ENCODE assay signal across 1 cellular context in the genomic region with DNA sequence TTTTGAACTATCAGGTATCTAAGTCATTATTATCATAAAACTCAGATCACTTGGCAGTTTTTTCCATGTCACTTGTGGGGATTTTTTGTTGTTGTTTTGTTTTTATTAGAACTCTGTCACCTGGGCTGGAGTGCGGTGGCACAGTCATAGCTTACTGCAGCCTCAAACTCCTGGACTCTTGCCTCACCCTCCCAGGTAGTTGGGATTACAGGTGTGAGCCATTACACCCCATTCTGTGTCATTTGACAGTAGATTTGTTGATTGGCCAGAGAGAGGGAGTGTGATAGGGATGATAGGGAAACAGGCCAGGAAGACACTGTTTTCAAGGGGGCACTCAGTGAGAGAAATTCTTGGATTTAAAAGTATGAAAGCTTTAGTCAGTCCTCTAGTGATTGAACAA.
TF ChIP-seq lines count a peak whose summit lies in the region.

No MANE protein-coding gene starts in this region.

TF ChIP-seq in GM23338, 12 proteins besides CTCF, POLR2A, EP300 and RAD21 (continued from another document):
- TF ChIP-seq, protein P1, sequence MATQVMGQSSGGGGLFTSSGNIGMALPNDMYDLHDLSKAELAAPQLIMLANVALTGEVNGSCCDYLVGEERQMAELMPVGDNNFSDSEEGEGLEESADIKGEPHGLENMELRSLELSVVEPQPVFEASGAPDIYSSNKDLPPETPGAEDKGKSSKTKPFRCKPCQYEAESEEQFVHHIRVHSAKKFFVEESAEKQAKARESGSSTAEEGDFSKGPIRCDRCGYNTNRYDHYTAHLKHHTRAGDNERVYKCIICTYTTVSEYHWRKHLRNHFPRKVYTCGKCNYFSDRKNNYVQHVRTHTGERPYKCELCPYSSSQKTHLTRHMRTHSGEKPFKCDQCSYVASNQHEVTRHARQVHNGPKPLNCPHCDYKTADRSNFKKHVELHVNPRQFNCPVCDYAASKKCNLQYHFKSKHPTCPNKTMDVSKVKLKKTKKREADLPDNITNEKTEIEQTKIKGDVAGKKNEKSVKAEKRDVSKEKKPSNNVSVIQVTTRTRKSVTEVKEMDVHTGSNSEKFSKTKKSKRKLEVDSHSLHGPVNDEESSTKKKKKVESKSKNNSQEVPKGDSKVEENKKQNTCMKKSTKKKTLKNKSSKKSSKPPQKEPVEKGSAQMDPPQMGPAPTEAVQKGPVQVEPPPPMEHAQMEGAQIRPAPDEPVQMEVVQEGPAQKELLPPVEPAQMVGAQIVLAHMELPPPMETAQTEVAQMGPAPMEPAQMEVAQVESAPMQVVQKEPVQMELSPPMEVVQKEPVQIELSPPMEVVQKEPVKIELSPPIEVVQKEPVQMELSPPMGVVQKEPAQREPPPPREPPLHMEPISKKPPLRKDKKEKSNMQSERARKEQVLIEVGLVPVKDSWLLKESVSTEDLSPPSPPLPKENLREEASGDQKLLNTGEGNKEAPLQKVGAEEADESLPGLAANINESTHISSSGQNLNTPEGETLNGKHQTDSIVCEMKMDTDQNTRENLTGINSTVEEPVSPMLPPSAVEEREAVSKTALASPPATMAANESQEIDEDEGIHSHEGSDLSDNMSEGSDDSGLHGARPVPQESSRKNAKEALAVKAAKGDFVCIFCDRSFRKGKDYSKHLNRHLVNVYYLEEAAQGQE (IDR thresholded peaks at IDR 0.05; ENCODE audit: unreplicated experiment): no peak
